In genomic region chr6:117840541-117840983, GRCh38 we compare ENCODE assay signal across 8 cellular contexts.
DNase-seq lines count a peak whose midpoint lies in the region; ATAC-seq, FAIRE-seq and TF ChIP-seq lines count a peak whose summit lies in the region.

No MANE protein-coding gene starts in this region.

- no peaks in the 10 kb centered on the region for H3F3A ChIP-seq in GM23338 (replicated peaks; ENCODE audit: low read depth)

- H3K4me3 Mint-ChIP-seq in GM23338 = no peak overlapping the region
- no peak overlapping the region for H3K4me3 Mint-ChIP-seq in T-helper 2 cell treated with Interferon-gamma antibody and Interleukin-4, amounts not matched to agents 5 μg/mL and 100 μg/mL, for 36 hours

- no peak overlapping the region for H3K4me3 ChIP-seq in GM23338
- no peak overlapping the region for H3K4me3 ChIP-seq in coronary artery

- no peaks in the 10 kb centered on the region for H3K36me3 ChIP-seq in GM23338 (ENCODE audit: insufficient read depth)

- peaks cover 6% of the 10 kb centered on the region for H3K4me1 Mint-ChIP-seq in GM23338
- H3K4me1 Mint-ChIP-seq in T-helper 2 cell treated with Interferon-gamma antibody and Interleukin-4, amounts not matched to agents 5 μg/mL and 100 μg/mL, for 36 hours (ENCODE audit: low read depth) = no peaks in the 10 kb centered on the region

- no peak overlapping the region for H2AFZ ChIP-seq in GM23338

- no peaks in the 10 kb centered on the region for H4K20me1 ChIP-seq in GM23338 (replicated peaks; ENCODE audit: insufficient read depth)

- H3K36me3 Mint-ChIP-seq in GM23338 (ENCODE audit: low read depth) = peaks cover 3% of the 10 kb centered on the region; the same call in 1 of the 3 replicates
- no peaks in the 10 kb centered on the region for H3K36me3 Mint-ChIP-seq in T-helper 2 cell treated with Interferon-gamma antibody and Interleukin-4, amounts not matched to agents 5 μg/mL and 100 μg/mL, for 36 hours (ENCODE audit: low read depth)

- H3K27ac ChIP-seq in GM23338 (ENCODE audit: low read depth) (no peak overlapping the region), coronary artery (no peak overlapping the region)

- no peaks in the 10 kb centered on the region for H3K27me3 ChIP-seq in GM23338 (ENCODE audit: insufficient read depth)

- ATAC-seq in GM23338 = peak; percentile 64

- H3K9me2 ChIP-seq in GM23338 (ENCODE audit: insufficient read depth) = 0 out of 2 replicates have a peak, but pooled peaks cover 1% of the 10 kb centered on the region

- peak; percentile 67 to 94 for TF ChIP-seq CTCF in GM23338 (conservative IDR thresholded peaks at IDR 0.05; ENCODE audit: low read depth in 2 of 2)
- no peak for TF ChIP-seq CTCF in coronary artery (IDR thresholded peaks at IDR 0.05)

- no peak overlapping the region for H3K4me2 ChIP-seq in GM23338

- H3K27me3 Mint-ChIP-seq in GM23338 (ENCODE audit: insufficient read depth, low read depth, poor library complexity) = peaks cover 6% of the 10 kb centered on the region
- no peaks in the 10 kb centered on the region for H3K27me3 Mint-ChIP-seq in T-helper 2 cell treated with Interferon-gamma antibody and Interleukin-4, amounts not matched to agents 5 μg/mL and 100 μg/mL, for 36 hours (ENCODE audit: low read depth)

- DNase-seq in GM23338 (ENCODE audit: low spot score) (peak; percentile 84), NCI-H526 (lab: John Stamatoyannopoulos, UW) (peak; percentile 72 to 82), dermis microvascular lymphatic vessel endothelial cell (ENCODE audit: low read depth in 2 of 2) (peak; percentile 22 to 55), superior temporal gyrus (ENCODE audit: extremely low spot score) (peak; percentile 24), coronary artery (ENCODE audit: low spot score) (no peak), midbrain (lab: John Stamatoyannopoulos, UW) (no peak)
- DNase-seq in T-helper 2 cell treated with Interferon-gamma antibody and Interleukin-4, amounts not matched to agents 5 μg/mL and 100 μg/mL, for 36 hours (ENCODE audit: low spot score) = no peak

- peaks cover 3% of the 10 kb centered on the region; the same call in 2 of the 3 replicates for H3K9me3 Mint-ChIP-seq in GM23338
- H3K9me3 Mint-ChIP-seq in T-helper 2 cell treated with Interferon-gamma antibody and Interleukin-4, amounts not matched to agents 5 μg/mL and 100 μg/mL, for 36 hours = no peaks in the 10 kb centered on the region

- no peak overlapping the region for H3K27ac Mint-ChIP-seq in GM23338
- H3K27ac Mint-ChIP-seq in T-helper 2 cell treated with Interferon-gamma antibody and Interleukin-4, amounts not matched to agents 5 μg/mL and 100 μg/mL, for 36 hours = no peak overlapping the region

- no peaks in the 10 kb centered on the region for H3K79me2 ChIP-seq in GM23338 (replicated peaks; ENCODE audit: insufficient read depth)

- no peaks in the 10 kb centered on the region for H3K4me1 ChIP-seq in GM23338 (ENCODE audit: insufficient read depth)

- FAIRE-seq in A204.1 (lab: Jason Lieb, UNC) = peak; percentile 88

TF ChIP-seq in GM23338, 12 proteins besides CTCF, POLR2A, EP300 and RAD21 (continues in another document):
- no peak for TF ChIP-seq STAT1 (IDR thresholded peaks at IDR 0.05; ENCODE audit: unreplicated experiment)
- no peak for TF ChIP-seq NANOG (IDR thresholded peaks at IDR 0.05; ENCODE audit: borderline replicate concordance)
- no peak for TF ChIP-seq EZH2 (IDR thresholded peaks at IDR 0.05; ENCODE audit: low read depth, unreplicated experiment)
- TF ChIP-seq CREB1 (CRISPR knock-in tag; IDR thresholded peaks at IDR 0.05; ENCODE audit: low read depth) = no peak
- no peak for TF ChIP-seq ZNF114 (CRISPR knock-in tag; IDR thresholded peaks at IDR 0.05)
- TF ChIP-seq ZNF462 (CRISPR knock-in tag; IDR thresholded peaks at IDR 0.05) = no peak
- no peak for TF ChIP-seq ZNF331 (CRISPR knock-in tag; IDR thresholded peaks at IDR 0.05; ENCODE audit: low read depth)
- no peak for TF ChIP-seq ETS1 (IDR thresholded peaks at IDR 0.05)

Comparison
In these comparisons a context has a peak if more than half of its experiments do, and no peak if none do; other contexts are left out.
1. DNase-seq: peak in GM23338 (single experiment), NCI-H526 (2 of 2), dermis microvascular lymphatic vessel endothelial cell (2 of 2) and superior temporal gyrus (single experiment); none in coronary artery (single experiment), midbrain (single experiment) and T-helper 2 cell treated with Interferon-gamma antibody and Interleukin-4, amounts not matched to agents 5 μg/mL and 100 μg/mL, for 36 hours (single experiment).